9 cellular contexts compared by ENCODE assay signal in genomic region chr1:190373705-190374336, GRCh38.
DNase-seq lines count a peak whose midpoint lies in the region; ATAC-seq and TF ChIP-seq lines count a peak whose summit lies in the region.
"Had no signal": no experiment of that assay in that cellular context is flagged by ENCODE, and none has a peak within 500 bp of the region (broad histone marks: within the 10 kb centered on the region; RNA-seq: fewer than 3 reads in every experiment).

No MANE protein-coding gene starts in this region.

- no peaks in the 10 kb centered on the region for H3K9me2 ChIP-seq in SK-N-SH
- no peaks in the 10 kb centered on the region for H3K9me2 ChIP-seq in GM23248 (ENCODE audit: insufficient read depth)

- no peak for TF ChIP-seq EP300 in SK-N-SH (IDR thresholded peaks at IDR 0.05; ENCODE audit: borderline replicate concordance in 1 of 2, low read depth in 1 of 2, low read length in 1 of 2)

- H3K27ac ChIP-seq in SK-N-SH (ENCODE audit: low read depth in 2 of 2, low read length in 1 of 2) (no peak overlapping the region), GM23248 (no peak overlapping the region), osteoblast (ENCODE audit: low read depth, low read length) (no peak overlapping the region)

- peak; percentile 5 for DNase-seq in SK-N-SH
- no peak for DNase-seq in kidney epithelial cell (ENCODE audit: low read depth)
- no peak for DNase-seq in activated effector memory CD4-positive, alpha-beta T cell treated with Interleukin-2 at 50 U/mL for 16 hours
- DNase-seq in effector memory CD8-positive, alpha-beta T cell = no peak
- DNase-seq in GM23248 = no peak
- DNase-seq in osteoblast (ENCODE audit: insufficient read length, low spot score, missing footprints) = no peak

- H3K27ac Mint-ChIP-seq in effector memory CD8-positive, alpha-beta T cell = no peak overlapping the region

- no peaks in the 10 kb centered on the region; a peak in 1 of 4 replicates for H3K4me1 ChIP-seq in SK-N-SH (ENCODE audit: control insufficient read depth in 1 of 2, insufficient read depth in 2 of 2, low read depth in 1 of 2, low read length in 1 of 2)
- H3K4me1 ChIP-seq in GM23248 (ENCODE audit: insufficient read depth) = no peaks in the 10 kb centered on the region
- H3K4me1 ChIP-seq in osteoblast (ENCODE audit: insufficient read depth, low read length) = no peaks in the 10 kb centered on the region

- no peak overlapping the region for H3K4me2 ChIP-seq in SK-N-SH
- no peak overlapping the region for H3K4me2 ChIP-seq in GM23248 (ENCODE audit: unreplicated experiment)
- H3K4me2 ChIP-seq in osteoblast (ENCODE audit: insufficient read depth, low read length) = no peak overlapping the region

- CTCF ChIA-PET in SK-N-SH (lab: Yijun Ruan, JAX) = interaction anchor here (0.5 to 1.7 kb wide), 7 partner anchors 20 to 1208 kb away, joined by 3 to 5 read pairs (median 3); no protein-coding TSS in a partner anchor

- H2AFZ ChIP-seq in SK-N-SH (ENCODE audit: low read depth) (no peak overlapping the region), GM23248 (no peak overlapping the region), osteoblast (ENCODE audit: low read length) (no peak overlapping the region)

- no peaks in the 10 kb centered on the region for H3K4me1 Mint-ChIP-seq in effector memory CD8-positive, alpha-beta T cell (ENCODE audit: low read depth in 2 of 2)

- H3F3A ChIP-seq in SK-N-SH (replicated peaks; ENCODE audit: insufficient read depth) (no peaks in the 10 kb centered on the region), GM23248 (ENCODE audit: insufficient read depth) (no peaks in the 10 kb centered on the region)

- POLR2A ChIA-PET in SK-N-SH (lab: Yijun Ruan, JAX) = no interaction called here

- in situ Hi-C loops in GM23248 (cut with MboI) = no loop called here

- H4K20me1 ChIP-seq in SK-N-SH (ENCODE audit: insufficient read depth) (no peaks in the 10 kb centered on the region), GM23248 (ENCODE audit: insufficient read depth) (no peaks in the 10 kb centered on the region), osteoblast (ENCODE audit: insufficient read depth, low read length) (no peaks in the 10 kb centered on the region)

- H3K4me3 ChIP-seq in SK-N-SH (ENCODE audit: low read depth in 2 of 2, low read length in 1 of 2) (no peak overlapping the region; a peak in 1 of 4 replicates), kidney epithelial cell (ENCODE audit: low read depth, low read length) (no peak overlapping the region), GM23248 (no peak overlapping the region), osteoblast (ENCODE audit: insufficient read depth, low read length) (no peak overlapping the region)
- H3K4me3 ChIP-seq: lung had no signal

- H3K9ac ChIP-seq in SK-N-SH (no peak overlapping the region), GM23248 (no peak overlapping the region)

- TF ChIP-seq CTCF in SK-N-SH (IDR thresholded peaks at IDR 0.05) (peak; percentile 69), kidney epithelial cell (IDR thresholded peaks at IDR 0.05; ENCODE audit: insufficient read depth, low read length, poor library complexity, severe bottlenecking) (peak; percentile 64), osteoblast (IDR thresholded peaks at IDR 0.05; ENCODE audit: extremely low read depth, low read depth, low read length) (no peak)

- ATAC-seq in GM19035 (IDR thresholded peaks at IDR 0.05; ENCODE audit: unreplicated experiment) (peak; percentile 89), HG03139 (IDR thresholded peaks at IDR 0.05; ENCODE audit: unreplicated experiment) (peak; percentile 57)
- no peak for ATAC-seq in effector memory CD8-positive, alpha-beta T cell (replicated peaks)

- H3K36me3 ChIP-seq in SK-N-SH (replicated peaks in 1 of 2; ENCODE audit: control insufficient read depth in 1 of 2, insufficient read depth in 2 of 2, low read length in 1 of 2) (no peaks in the 10 kb centered on the region), kidney epithelial cell (ENCODE audit: control insufficient read depth, insufficient read depth, low read length) (no peaks in the 10 kb centered on the region), GM23248 (ENCODE audit: low read depth) (no peaks in the 10 kb centered on the region), osteoblast (ENCODE audit: insufficient read depth, low read length) (no peaks in the 10 kb centered on the region)

- H3K9me3 Mint-ChIP-seq in effector memory CD8-positive, alpha-beta T cell = peaks cover 1 to 4% of the 10 kb centered on the region in 2 donors

- H3K9me3 ChIP-seq in SK-N-SH = no peaks in the 10 kb centered on the region
- H3K9me3 ChIP-seq in GM23248 (ENCODE audit: low read depth) = no peaks in the 10 kb centered on the region
- H3K9me3 ChIP-seq in osteoblast (ENCODE audit: low read depth, low read length) = peaks cover 5% of the 10 kb centered on the region

- 21% methylated on average over 2 of the region's 2 CpGs for WGBS in SK-N-SH (ENCODE audit: low lambda C conversion rate)
- WGBS in GM23248 (ENCODE audit: low coverage in 1 of 2, low lambda C conversion rate in 2 of 2, missing lambda C conversion rate in 2 of 2), 2 experiments = 9 to 13% methylated on average over 2 of the region's 2 CpGs

- no peaks in the 10 kb centered on the region for H3K36me3 Mint-ChIP-seq in effector memory CD8-positive, alpha-beta T cell (ENCODE audit: insufficient read depth)

- H3K4me3 Mint-ChIP-seq in effector memory CD8-positive, alpha-beta T cell = no peak overlapping the region

- H3K27me3 ChIP-seq in SK-N-SH (ENCODE audit: insufficient read depth) = no peaks in the 10 kb centered on the region
- no peaks in the 10 kb centered on the region for H3K27me3 ChIP-seq in kidney epithelial cell (ENCODE audit: control insufficient read depth, insufficient read depth, low read length)
- H3K27me3 ChIP-seq in GM23248 (replicated peaks; ENCODE audit: insufficient read depth) = no peaks in the 10 kb centered on the region
- H3K27me3 ChIP-seq in osteoblast (ENCODE audit: insufficient read depth, low read length) = no peaks in the 10 kb centered on the region

- TF ChIP-seq RAD21 in SK-N-SH (IDR thresholded peaks at IDR 0.05; ENCODE audit: low read length) = peak; percentile 75

- H3K79me2 ChIP-seq in SK-N-SH (ENCODE audit: insufficient read depth) (no peaks in the 10 kb centered on the region), GM23248 (ENCODE audit: insufficient read depth) (no peaks in the 10 kb centered on the region), osteoblast (ENCODE audit: insufficient read depth, low read length) (no peaks in the 10 kb centered on the region)

- no peaks in the 10 kb centered on the region for H3K27me3 Mint-ChIP-seq in effector memory CD8-positive, alpha-beta T cell

TF ChIP-seq in SK-N-SH, 30 proteins besides CTCF, POLR2A, EP300 and RAD21:
- TF ChIP-seq MEF2A (IDR thresholded peaks at IDR 0.05; ENCODE audit: borderline replicate concordance, low read depth) (no peak), SMC3 (IDR thresholded peaks at IDR 0.05; ENCODE audit: low read depth, low read length) (peak; percentile 55)
